Comparison of ENCODE assay signal across 36 cellular contexts in the genomic region with DNA sequence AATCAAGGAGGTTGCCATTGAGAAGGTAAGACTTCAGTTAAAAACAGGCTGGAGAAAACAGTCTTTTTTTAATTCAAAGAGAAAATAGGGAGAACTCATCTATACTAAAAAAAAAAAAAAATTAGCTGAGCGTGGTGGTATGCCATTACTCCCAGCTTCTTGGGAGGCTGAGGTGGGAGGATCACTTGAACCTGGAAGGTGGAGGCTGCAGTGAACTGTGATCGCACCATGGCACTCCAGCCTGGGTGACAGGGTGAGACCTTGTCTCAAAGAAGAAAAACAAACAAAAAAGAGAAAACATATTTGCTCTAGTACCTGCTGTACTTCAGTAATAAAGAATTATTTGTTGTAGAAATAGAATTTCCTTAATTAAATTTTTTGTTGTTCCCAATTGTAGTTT.
"Had no signal": no experiment of that assay in that cellular context is flagged by ENCODE, and none has a peak within 500 bp of the region (broad histone marks: within the 10 kb centered on the region; RNA-seq: fewer than 3 reads in every experiment).

No MANE protein-coding gene starts in this region.

- DNase-seq: Karpas-422, Kasumi-1, MG63, MM.1S, MV-4-11, NCI-H1048, NCI-H1092, NCI-H1092 treated with DMSO at 0.1 percent for 48 hours, NCI-H1105, NCI-H1105 treated with DMSO at 0.1 percent for 48 hours, NCI-H1417, NCI-H1417 treated with DMSO at 0.1 percent for 48 hours, NCI-H1436, NCI-H1436 treated with DMSO at 0.1 percent for 48 hours, NCI-H146, NCI-H1694, NCI-H1694 treated with DMSO at 0.1 percent for 48 hours, NCI-H187, NCI-H187 treated with DMSO at 0.1 percent for 48 hours, NCI-H1930, NCI-H2029, NCI-H2029 treated with DMSO at 0.1 percent for 48 hours, NCI-H2081, NCI-H2081 treated with DMSO at 0.1 percent for 48 hours, NCI-H2107, NCI-H2171, NCI-H2171 treated with DMSO at 0.1 percent for 48 hours, NCI-H2227 treated with DMSO at 0.1 percent for 48 hours, NCI-H226, NCI-H345, NCI-H446, NCI-H446 treated with DMSO at 0.1 percent for 48 hours, NCI-H510A, NCI-H510A treated with DMSO at 0.1 percent for 48 hours, NCI-H524, NCI-H524 treated with DMSO at 0.1 percent for 48 hours had no signal

- H3K36me3 ChIP-seq: MG63 had no signal

- H3K9me3 ChIP-seq: MG63 had no signal

- H3K27me3 ChIP-seq: MG63 had no signal

- H3K4me3 ChIP-seq: MG63 had no signal
